ENCODE assay signal across 8 cellular contexts in the genomic region with DNA sequence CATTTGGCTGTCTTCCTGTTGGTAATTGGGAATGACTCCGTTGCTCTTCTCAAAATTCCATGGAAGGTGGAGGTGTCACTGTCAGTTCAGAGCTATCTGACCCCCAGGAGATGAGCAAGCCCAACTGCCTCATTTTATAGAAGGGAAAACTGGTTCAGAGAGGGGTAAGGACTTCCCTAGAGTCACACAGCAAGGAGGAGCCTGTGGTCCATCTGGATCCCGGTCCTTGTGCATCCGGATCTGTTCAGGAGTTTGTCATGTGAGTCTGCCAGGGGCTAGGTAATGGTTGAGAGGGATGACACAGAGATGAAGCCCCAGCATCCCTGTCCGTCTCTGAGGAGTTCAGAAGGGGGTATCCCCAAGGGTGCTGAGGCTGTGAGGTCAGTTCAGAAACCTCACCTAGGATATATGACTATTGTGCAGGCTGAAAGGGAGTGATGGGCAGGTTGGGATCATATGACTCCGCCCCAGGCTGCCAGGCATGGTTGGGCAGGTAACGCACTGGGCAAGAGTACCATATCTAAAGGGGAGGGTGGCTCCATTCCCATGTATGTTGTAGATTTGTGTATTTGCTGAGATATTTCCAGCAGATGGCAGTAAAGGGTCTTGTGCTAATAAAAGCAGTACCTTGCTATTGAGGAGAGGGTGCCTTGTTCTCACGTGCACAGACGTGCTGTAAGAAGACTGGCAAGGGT. TPM values are rescaled to one million over a fixed set of nuclear protein-coding genes. Genes with fewer than 3 reads are reported as not detected.
DNase-seq lines count a peak whose midpoint lies in the region; ATAC-seq, FAIRE-seq and TF ChIP-seq lines count a peak whose summit lies in the region.

No MANE protein-coding gene starts in this region.

- DNase-seq in AG08396 (ENCODE audit: low spot score) (peak; percentile 36), GM12892 (ENCODE audit: insufficient read length) (no peak), NCI-H2227 (lab: John Stamatoyannopoulos, UW; ENCODE audit: unreplicated experiment) (peak; percentile 77), hepatocyte (ENCODE audit: low spot score) (peak; percentile 80), tibial nerve (ENCODE audit: low spot score in 2 of 2) (peak in 1 of 2 donors; percentile 33), colonic mucosa (no peak)
- DNase-seq in activated naive CD8-positive, alpha-beta T cell treated with anti-CD3 and anti-CD28 coated beads, Interleukin-2, amount 50 U/mL, for 24 hours = no peak
- DNase-seq in stimulated activated CD4-positive, alpha-beta T cell treated with anti-CD3 and anti-CD28 coated beads, Interleukin-4, amount 100 ng/mL, for 4 hours = no peak

- no peaks in the 10 kb centered on the region for H4K20me1 ChIP-seq in hepatocyte (ENCODE audit: insufficient read depth, poor library complexity, severe bottlenecking)

- H2AFZ ChIP-seq in hepatocyte = no peak overlapping the region

- no peak overlapping the region for H3K4me2 ChIP-seq in hepatocyte

- H3K27me3 ChIP-seq in hepatocyte (no peaks in the 10 kb centered on the region), tibial nerve (no peaks in the 10 kb centered on the region), colonic mucosa (no peaks in the 10 kb centered on the region)

- 72% methylated on average over 8 of the region's 8 CpGs for WGBS in hepatocyte (ENCODE audit: low lambda C conversion rate, missing lambda C conversion rate)
- WGBS in tibial nerve, 2 donors = 63 to 64% methylated on average over 7 to 8 of the region's 8 CpGs

- peak; percentile 35 for ATAC-seq in activated naive CD8-positive, alpha-beta T cell treated with anti-CD3 and anti-CD28 coated beads, Interleukin-2, amount 50 U/mL, for 24 hours

- H3K4me3 ChIP-seq in hepatocyte (no peak overlapping the region), tibial nerve (no peak overlapping the region), colonic mucosa (no peak overlapping the region)

- H3K27ac ChIP-seq in hepatocyte (no peak overlapping the region), tibial nerve (no peak overlapping the region), colonic mucosa (no peak overlapping the region)

- H3K79me2 ChIP-seq in hepatocyte = no peaks in the 10 kb centered on the region

- no peak overlapping the region for H3K9ac ChIP-seq in colonic mucosa (ENCODE audit: low read depth in 2 of 2, low read length in 2 of 2)

- no peaks in the 10 kb centered on the region for H3K9me2 ChIP-seq in hepatocyte (replicated peaks; ENCODE audit: insufficient read depth)

- no peaks in the 10 kb centered on the region for H3K9me3 Mint-ChIP-seq in activated naive CD8-positive, alpha-beta T cell treated with anti-CD3 and anti-CD28 coated beads, Interleukin-2, amount 50 U/mL, for 24 hours

- H3K27ac Mint-ChIP-seq in activated naive CD8-positive, alpha-beta T cell treated with anti-CD3 and anti-CD28 coated beads, Interleukin-2, amount 50 U/mL, for 24 hours = no peak overlapping the region

- intact Hi-C loops in colonic mucosa (cut with DNase I) = no loop called here

- H3K36me3 ChIP-seq in hepatocyte (replicated peaks; ENCODE audit: insufficient read depth, low read depth) (no peaks in the 10 kb centered on the region), tibial nerve (no peaks in the 10 kb centered on the region), colonic mucosa (no peaks in the 10 kb centered on the region)

- H3K4me3 Mint-ChIP-seq in activated naive CD8-positive, alpha-beta T cell treated with anti-CD3 and anti-CD28 coated beads, Interleukin-2, amount 50 U/mL, for 24 hours = no peak overlapping the region

- peaks cover 6% of the 10 kb centered on the region for H3K4me1 Mint-ChIP-seq in activated naive CD8-positive, alpha-beta T cell treated with anti-CD3 and anti-CD28 coated beads, Interleukin-2, amount 50 U/mL, for 24 hours

- H3K9me3 ChIP-seq in hepatocyte (ENCODE audit: low read depth) (no peaks in the 10 kb centered on the region), tibial nerve (no peaks in the 10 kb centered on the region), colonic mucosa (no peaks in the 10 kb centered on the region)

- H3K4me1 ChIP-seq in hepatocyte (ENCODE audit: insufficient read depth) = peaks cover 6% of the 10 kb centered on the region
- peaks cover 0 to 18% (median 0%) of the 10 kb centered on the region in 4 donors for H3K4me1 ChIP-seq in tibial nerve
- H3K4me1 ChIP-seq in colonic mucosa = no peaks in the 10 kb centered on the region

- TF ChIP-seq CTCF in hepatocyte (IDR thresholded peaks at IDR 0.05; ENCODE audit: poor library complexity) = peak; percentile 54
- peak; percentile 20 to 37 (median 31) for TF ChIP-seq CTCF in tibial nerve (IDR thresholded peaks at IDR 0.05)
- no peak for TF ChIP-seq CTCF in colonic mucosa (IDR thresholded peaks at IDR 0.05)

- H3K27me3 Mint-ChIP-seq in activated naive CD8-positive, alpha-beta T cell treated with anti-CD3 and anti-CD28 coated beads, Interleukin-2, amount 50 U/mL, for 24 hours = no peaks in the 10 kb centered on the region

- no peaks in the 10 kb centered on the region for H3K36me3 Mint-ChIP-seq in activated naive CD8-positive, alpha-beta T cell treated with anti-CD3 and anti-CD28 coated beads, Interleukin-2, amount 50 U/mL, for 24 hours (ENCODE audit: low read depth)

- TF ChIP-seq EP300 in tibial nerve (IDR thresholded peaks at IDR 0.05) = no peak

- TF ChIP-seq POLR2A in GM12892 (IDR thresholded peaks at IDR 0.05; ENCODE audit: low read depth, low read length) (no peak), tibial nerve (IDR thresholded peaks at IDR 0.05) (no peak)

- peak; percentile 76 for FAIRE-seq in GM12892 (lab: Jason Lieb, UNC)

RNA-seq across cellular contexts. Expression of a gene that starts 16.0 kb away (rescaled TPM):
- 1.3 TPM for polyA plus RNA-seq in GM12892 (2012; ENCODE audit: missing spikeins)
- total RNA-seq in hepatocyte (8.4 and 11.4 TPM in 2 replicates), tibial nerve (10 to 100 TPM in 1 of 4 donors, 1 to 10 TPM in 3; 6.5 to 10.1 (median 7.4) TPM), colonic mucosa (1 to 10 TPM; 3.8 to 6.5 TPM)
- 11.3 and 12.0 TPM in 2 replicates for polyA plus RNA-seq in hepatocyte

Comparison
In these comparisons a context has a peak if more than half of its experiments do, and no peak if none do; other contexts are left out.
1. DNase-seq: peak in AG08396 (single experiment), NCI-H2227 (single experiment) and hepatocyte (single experiment); none in GM12892 (single experiment), activated naive CD8-positive, alpha-beta T cell treated with anti-CD3 and anti-CD28 coated beads, Interleukin-2, amount 50 U/mL, for 24 hours (single experiment), stimulated activated CD4-positive, alpha-beta T cell treated with anti-CD3 and anti-CD28 coated beads, Interleukin-4, amount 100 ng/mL, for 4 hours (0 of 2) and colonic mucosa (single experiment).